Comparison of ENCODE assay signal across 8 cellular contexts in genomic region chr19:58545286-58546068, GRCh38. TPM values are rescaled to one million over a fixed set of nuclear protein-coding genes. Genes with fewer than 3 reads are reported as not detected.
A peak's percentile ranks its signal among the peaks of the same experiment; 100 is the strongest.
DNase-seq lines count a peak whose midpoint lies in the region; ATAC-seq and TF ChIP-seq lines count a peak whose summit lies in the region.

No MANE protein-coding gene starts in this region.

- in situ Hi-C loops in astrocyte of the spinal cord (cut with HindIII; ENCODE audit: low sequenced_read_pairs), result no loop called here

- intact Hi-C loops in right lobe of liver (cut with DNase I), result no loop called here

- no peaks in the 10 kb centered on the region for H3K27me3 ChIP-seq in right lobe of liver
- no peaks in the 10 kb centered on the region for H3K27me3 ChIP-seq in thymus (ENCODE audit: control insufficient read depth, insufficient read depth)

- peak overlapping the region; percentile 91 for H3K4me3 ChIP-seq in astrocyte of the spinal cord (ENCODE audit: low read depth, low read length)
- peak overlapping the region; percentile 77 to 89 (median 88) for H3K4me3 ChIP-seq in right lobe of liver
- peak overlapping the region; percentile 85 for H3K4me3 ChIP-seq in thymus (ENCODE audit: low read length)

- peak; percentile 56 for DNase-seq in activated CD8-positive, alpha-beta memory T cell treated with anti-CD3 and anti-CD28 coated beads, Interleukin-2, amount 50 U/mL, for 48 hours
- DNase-seq in activated CD8-positive, alpha-beta memory T cell treated with anti-CD3 and anti-CD28 coated beads, Interleukin-2, amount 50 U/mL, for 4 hours, result no peak
- no peak for DNase-seq in astrocyte of the spinal cord (ENCODE audit: low read depth, low spot score)
- no peak for DNase-seq in right lobe of liver
- no peak for DNase-seq in NCI-H128 (lab: John Stamatoyannopoulos, UW; ENCODE audit: unreplicated experiment)
- DNase-seq in SIG-M5 (lab: John Stamatoyannopoulos, UW), result no peak
- DNase-seq in MV-4-11 (lab: John Stamatoyannopoulos, UW), result no peak

- H3K27ac ChIP-seq in right lobe of liver (peak overlapping the region in 2 of 3 donors; percentile 5 to 99), thymus (ENCODE audit: low read depth) (peak overlapping the region; percentile 25)

- TF ChIP-seq POLR2A in right lobe of liver (IDR thresholded peaks at IDR 0.05), result no peak

- peaks cover 0 to 15% (median 7%) of the 10 kb centered on the region in 4 donors for H3K4me1 ChIP-seq in right lobe of liver
- peaks cover 12% of the 10 kb centered on the region for H3K4me1 ChIP-seq in thymus (ENCODE audit: control insufficient read depth, insufficient read depth, low read length)

- H3K9me3 ChIP-seq in right lobe of liver (no peaks in the 10 kb centered on the region), thymus (ENCODE audit: control insufficient read depth) (no peaks in the 10 kb centered on the region)

- no peak for ATAC-seq in right lobe of liver

- 6% methylated on average over 21 of the region's 22 CpGs for WGBS in right lobe of liver (ENCODE audit: insufficient coverage, low coverage, low lambda C conversion rate, missing lambda C conversion rate)
- 13% methylated on average over 22 of the region's 22 CpGs for WGBS in thymus

- TF ChIP-seq CTCF in astrocyte of the spinal cord (IDR thresholded peaks at IDR 0.05; ENCODE audit: low read depth, low read length), result no peak
- TF ChIP-seq CTCF in right lobe of liver (IDR thresholded peaks at IDR 0.05), result no peak

- H3K36me3 ChIP-seq in right lobe of liver (peaks cover 17 to 34% (median 30%) of the 10 kb centered on the region in 4 donors), thymus (ENCODE audit: control insufficient read depth, insufficient read depth) (peaks cover 43% of the 10 kb centered on the region)

RNA-seq across cellular contexts. Expression of gene TRIM28, which starts 1.6 kb away (rescaled TPM):
- total RNA-seq in right lobe of liver, result 100 to 1,000 TPM in 3 of 6 experiments, 10 to 100 TPM in 3; 75.4 to 106 (median 94.7) TPM
- 220 TPM for polyA plus RNA-seq in thymus

RNA-seq across cellular contexts. Expression of gene CHMP2A, which starts 9.4 kb away (rescaled TPM):
- total RNA-seq in right lobe of liver, result 10 to 100 TPM; 62.1 to 90.9 (median 70.7) TPM
- 131 TPM for polyA plus RNA-seq in thymus

RNA-seq across cellular contexts. Expression of gene UBE2M, which starts 12.9 kb away (rescaled TPM):
- total RNA-seq in right lobe of liver, result 10 to 100 TPM; 16.0 to 23.5 (median 20.7) TPM
- polyA plus RNA-seq in thymus, result 43.9 TPM

RNA-seq across cellular contexts. Expression of gene ZBTB45, which starts 25.9 kb away (rescaled TPM):
- total RNA-seq in right lobe of liver, result 1 to 10 TPM; 3.5 to 4.8 (median 4.3) TPM
- polyA plus RNA-seq in thymus, result 7.2 TPM

RNA-seq across cellular contexts. Expression of gene MZF1, which starts 27.7 kb away (rescaled TPM):
- 10 to 100 TPM in 5 of 6 experiments, 1 to 10 TPM in 1; 8.2 to 19.9 (median 14.1) TPM for total RNA-seq in right lobe of liver
- 24.7 TPM for polyA plus RNA-seq in thymus
